Comparison of ENCODE assay signal across 7 cellular contexts in the genomic region with DNA sequence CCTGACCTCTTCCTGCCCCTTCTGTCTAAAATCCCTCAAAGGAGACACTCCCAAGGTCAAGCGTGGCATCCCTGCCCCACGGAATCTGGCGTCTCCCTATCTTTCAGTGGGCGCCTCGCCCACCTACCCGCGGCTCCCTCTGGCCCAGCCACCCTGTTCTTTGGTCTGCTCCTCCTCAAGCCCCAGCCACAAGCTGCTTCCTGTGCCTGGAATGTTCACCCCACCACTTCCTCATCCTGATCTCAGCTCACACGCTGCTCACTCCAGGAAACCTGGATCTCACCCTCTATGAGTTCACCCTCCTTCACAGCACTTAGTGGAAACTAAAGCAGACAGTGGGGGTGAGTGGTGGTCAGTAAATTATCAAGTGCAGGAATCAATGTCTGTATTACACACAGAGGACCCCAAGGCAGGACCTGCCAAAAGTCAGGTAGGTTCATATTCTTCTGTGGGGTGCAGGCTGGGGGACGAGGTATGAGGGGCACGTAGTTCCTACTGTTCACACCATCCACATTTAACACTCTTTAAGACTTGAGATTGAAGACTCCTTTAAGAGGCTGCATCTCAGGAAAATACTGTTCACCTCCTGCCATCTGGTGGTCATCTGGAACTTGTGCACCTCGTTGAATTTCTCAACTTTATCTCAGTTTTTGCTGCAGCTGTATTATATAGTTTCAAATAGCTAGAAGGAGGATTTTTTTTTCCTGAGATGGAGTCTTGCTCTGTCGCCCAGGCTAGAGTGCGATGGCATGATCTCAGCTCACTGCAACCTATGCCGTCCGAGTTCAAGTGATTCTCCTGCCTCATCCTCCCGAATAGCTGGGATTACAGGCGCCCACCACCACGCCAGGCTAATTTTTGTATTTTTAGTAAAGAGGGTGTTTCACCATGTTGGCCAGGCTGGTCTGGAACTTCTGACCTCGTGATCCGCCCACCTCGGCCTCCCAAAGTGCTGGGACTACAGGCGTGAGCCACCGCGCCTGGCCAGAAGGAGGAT.
DNase-seq lines count a peak whose midpoint lies in the region; ATAC-seq and TF ChIP-seq lines count a peak whose summit lies in the region.

No MANE protein-coding gene starts in this region.

- no peaks in the 10 kb centered on the region for H3K27me3 Mint-ChIP-seq in glutamatergic neuron (ENCODE audit: unreplicated experiment)

- H4K20me1 ChIP-seq in Loucy (ENCODE audit: insufficient read depth, low read length, poor library complexity, severe bottlenecking): no peaks in the 10 kb centered on the region

- H3K4me2 ChIP-seq in Loucy (ENCODE audit: low read depth, low read length, poor library complexity, severe bottlenecking): peak overlapping the region; percentile 7

- no peaks in the 10 kb centered on the region for H3K4me1 Mint-ChIP-seq in glutamatergic neuron (ENCODE audit: low read depth, unreplicated experiment)

- no peaks in the 10 kb centered on the region for H3K36me3 ChIP-seq in Loucy (ENCODE audit: insufficient read depth, low read length)

- no peaks in the 10 kb centered on the region for H3F3A ChIP-seq in Loucy (ENCODE audit: low read depth)

- no peak overlapping the region for H3K27ac ChIP-seq in VCaP

- no peaks in the 10 kb centered on the region; the same call in 1 of the 2 replicates for H3K9me3 ChIP-seq in Loucy (ENCODE audit: insufficient read depth, low read depth, low read length)

- no peak overlapping the region for H2AFZ ChIP-seq in Loucy (ENCODE audit: low read length)

- TF ChIP-seq CTCF in Loucy (conservative IDR thresholded peaks at IDR 0.05; ENCODE audit: low read length): peak; percentile 77
- TF ChIP-seq CTCF in VCaP (conservative IDR thresholded peaks at IDR 0.05): peak; percentile 80
- peak; percentile 68 for TF ChIP-seq CTCF in glutamatergic neuron (IDR thresholded peaks at IDR 0.05; ENCODE audit: partially characterized antibody, unreplicated experiment)
- TF ChIP-seq CTCF in retinal pigment epithelial cell (conservative IDR thresholded peaks at IDR 0.05; ENCODE audit: low read depth, low read length): peak; percentile 75

- H3K9ac ChIP-seq in Loucy (ENCODE audit: low read depth, low read length, poor library complexity, severe bottlenecking): no peak overlapping the region

- peak; percentile 66 for ATAC-seq in GM19372 (IDR thresholded peaks at IDR 0.05; ENCODE audit: low read depth, unreplicated experiment)

- H3K79me2 ChIP-seq in Loucy (ENCODE audit: insufficient read depth, low read length): no peaks in the 10 kb centered on the region

- no peaks in the 10 kb centered on the region for H3K9me2 ChIP-seq in Loucy (replicated peaks; ENCODE audit: low read depth, low read length)

- H3K4me1 ChIP-seq in Loucy (ENCODE audit: insufficient read depth, low read length, poor library complexity, severe bottlenecking): peaks cover 9% of the 10 kb centered on the region

- H3K4me3 ChIP-seq in Loucy (ENCODE audit: low read length, poor library complexity, severe bottlenecking): no peak overlapping the region
- H3K4me3 ChIP-seq in retinal pigment epithelial cell (ENCODE audit: low read length): no peak overlapping the region

- peaks cover 2% of the 10 kb centered on the region for H3K9me3 Mint-ChIP-seq in glutamatergic neuron (ENCODE audit: unreplicated experiment)

- no peaks in the 10 kb centered on the region for H3K27me3 ChIP-seq in Loucy (ENCODE audit: insufficient read depth, low read length, poor library complexity, severe bottlenecking)

- peak; percentile 18 for DNase-seq in DMS79 treated with DMSO at 0.1 percent for 48 hours (lab: John Stamatoyannopoulos, UW)
- DNase-seq in glutamatergic neuron: no peak
- peak; percentile 34 for DNase-seq in retinal pigment epithelial cell (ENCODE audit: low read depth)
- no peak for DNase-seq in occipital lobe (lab: John Stamatoyannopoulos, UW)

- peaks cover 12% of the 10 kb centered on the region for H3K36me3 Mint-ChIP-seq in glutamatergic neuron (ENCODE audit: unreplicated experiment)

- no peak overlapping the region for H3K4me3 Mint-ChIP-seq in glutamatergic neuron (ENCODE audit: unreplicated experiment)

- no peak overlapping the region for H3K27ac Mint-ChIP-seq in glutamatergic neuron (ENCODE audit: unreplicated experiment)

Comparison
In these comparisons a context has a peak if more than half of its experiments do, and no peak if none do; other contexts are left out.
1. DNase-seq: peak in DMS79 treated with DMSO at 0.1 percent for 48 hours (single experiment) and retinal pigment epithelial cell (single experiment); none in glutamatergic neuron (single experiment) and occipital lobe (single experiment).
2. Peak in every context shown above with its lines, with median percentiles within 50 percentile points of each other: CTCF ChIP-seq.